Comparison of ENCODE assay signal across 9 cellular contexts in the genomic region with DNA sequence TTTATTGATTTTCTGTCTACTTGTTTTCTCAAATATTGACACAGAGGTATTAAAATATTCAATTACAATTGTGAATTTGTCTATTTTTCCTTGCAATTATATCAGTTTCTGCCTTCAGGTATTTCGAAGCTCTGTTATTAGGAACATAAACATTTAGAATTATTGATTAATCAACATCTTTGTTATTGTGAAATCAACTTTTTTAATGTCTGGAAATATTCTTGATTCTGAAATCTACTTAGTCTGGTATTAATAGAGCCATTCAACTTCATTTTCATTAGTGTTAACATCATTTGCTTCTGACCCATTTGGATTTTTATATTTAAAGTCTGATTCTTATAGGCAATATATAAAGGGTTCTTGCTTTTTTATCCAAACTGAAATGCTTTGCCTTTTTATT.
"Had no signal": no experiment of that assay in that cellular context is flagged by ENCODE, and none has a peak within 500 bp of the region (broad histone marks: within the 10 kb centered on the region; RNA-seq: fewer than 3 reads in every experiment).

No MANE protein-coding gene starts in this region.

- H3K4me3 ChIP-seq: GM23338 had no signal

- FAIRE-seq: H1, H54, HTR-8/SVneo had no signal

- H3K4me3 Mint-ChIP-seq: GM23338, H9 had no signal

- DNase-seq: H9, HCEC 1CT, Karpas-422, KBM-7 had no signal

- H3K27ac Mint-ChIP-seq: GM23338, H9 had no signal

- H2AFZ ChIP-seq: GM23338 had no signal

- H3K4me1 Mint-ChIP-seq: GM23338 had no signal

- H3K4me2 ChIP-seq: GM23338, KMS-11 had no signal

- ATAC-seq: GM23338 had no signal

- H3K9ac ChIP-seq: KMS-11 had no signal

- H3K27ac ChIP-seq: KMS-11 had no signal
